ENCODE assay signal across 21 cellular contexts in the genomic region with DNA sequence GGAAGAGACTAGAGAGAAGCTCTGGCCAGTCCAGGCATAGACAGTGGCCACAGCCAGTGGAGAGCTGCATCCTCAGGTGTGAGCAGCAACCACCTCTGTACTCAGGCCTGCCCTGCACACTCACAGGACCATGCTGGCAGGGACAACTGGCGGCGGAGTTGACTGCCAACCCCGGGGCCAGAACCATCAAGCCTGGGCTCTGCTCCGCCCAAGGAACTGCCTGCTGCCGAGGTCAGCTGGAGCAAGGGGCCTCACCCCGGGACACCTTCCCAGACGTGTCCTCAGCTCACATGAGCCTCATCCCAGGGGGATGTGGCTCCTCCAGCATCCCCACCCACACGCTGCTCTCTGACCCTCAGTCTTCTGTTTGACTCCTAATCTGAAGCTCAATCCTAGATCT. TPM values are rescaled to one million over a fixed set of nuclear protein-coding genes. Genes with fewer than 3 reads are reported as not detected.
DNase-seq lines count a peak whose midpoint lies in the region; ATAC-seq and TF ChIP-seq lines count a peak whose summit lies in the region.
"Had no signal": no experiment of that assay in that cellular context is flagged by ENCODE, and none has a peak within 500 bp of the region (broad histone marks: within the 10 kb centered on the region; RNA-seq: fewer than 3 reads in every experiment).

No MANE protein-coding gene starts in this region.

- TF ChIP-seq CTCF in ascending aorta (IDR thresholded peaks at IDR 0.05): no peak

- H3K4me2 ChIP-seq in mesendoderm (ENCODE audit: low read length): no peak overlapping the region
- H3K4me2 ChIP-seq in skeletal muscle satellite cell (ENCODE audit: low read length): peak overlapping the region; percentile 86

- peak overlapping the region; percentile 30 for H3K9ac ChIP-seq in HUES6 (ENCODE audit: low read length)
- H3K9ac ChIP-seq in mesendoderm (ENCODE audit: low read length): no peak overlapping the region
- H3K9ac ChIP-seq in skeletal muscle satellite cell (ENCODE audit: low read depth, low read length): peak overlapping the region; percentile 28

- H3K36me3 Mint-ChIP-seq in activated T-helper 2 cell treated with anti-CD3 and anti-CD28 coated beads, Interferon-gamma antibody, Interleukin-2, Interleukin-4, amounts not matched to agents 10 μg/mL and 5 μg/mL and 100 μg/mL, durations not matched to agents 14 hours and 24 hours and 36 hours (ENCODE audit: low read depth): no peaks in the 10 kb centered on the region
- H3K36me3 Mint-ChIP-seq in naive thymus-derived CD4-positive, alpha-beta T cell: peaks cover 0 to 4% (median 0%) of the 10 kb centered on the region in 5 donors
- H3K36me3 Mint-ChIP-seq: CD4-positive, CD25-positive, alpha-beta regulatory T cell had no signal

- H3K27ac Mint-ChIP-seq in activated T-helper 2 cell treated with anti-CD3 and anti-CD28 coated beads, Interferon-gamma antibody, Interleukin-2, Interleukin-4, amounts not matched to agents 10 μg/mL and 5 μg/mL and 100 μg/mL, durations not matched to agents 14 hours and 24 hours and 36 hours: no peak overlapping the region
- peak overlapping the region in 1 of 9 donors; percentile 28 for H3K27ac Mint-ChIP-seq in naive thymus-derived CD4-positive, alpha-beta T cell
- H3K27ac Mint-ChIP-seq: activated T-cell treated with anti-CD3 and anti-CD28 coated beads, Interleukin-2, amount 50 U/mL, for 24 hours; CD4-positive, CD25-positive, alpha-beta regulatory T cell had no signal

- H3K27me3 Mint-ChIP-seq in activated T-helper 2 cell treated with anti-CD3 and anti-CD28 coated beads, Interferon-gamma antibody, Interleukin-2, Interleukin-4, amounts not matched to agents 10 μg/mL and 5 μg/mL and 100 μg/mL, durations not matched to agents 14 hours and 24 hours and 36 hours (ENCODE audit: low read depth): peaks cover 42% of the 10 kb centered on the region
- H3K27me3 Mint-ChIP-seq in naive thymus-derived CD4-positive, alpha-beta T cell: peaks cover 6 to 43% (median 29%) of the 10 kb centered on the region in 5 donors

- H3K79me1 ChIP-seq in mesendoderm (ENCODE audit: low read length): peaks cover 42% of the 10 kb centered on the region

- H4K8ac ChIP-seq in mesendoderm (ENCODE audit: low read depth, low read length): no peak overlapping the region

- H3K18ac ChIP-seq in mesendoderm (ENCODE audit: low read length): no peak overlapping the region

- WGBS in mesendoderm (ENCODE audit: extremely low coverage, insufficient coverage, low lambda C conversion rate): no CpG with 5 or more reads among the region's 8 CpGs

- no peaks in the 10 kb centered on the region for H3K9me3 Mint-ChIP-seq in activated T-helper 2 cell treated with anti-CD3 and anti-CD28 coated beads, Interferon-gamma antibody, Interleukin-2, Interleukin-4, amounts not matched to agents 10 μg/mL and 5 μg/mL and 100 μg/mL, durations not matched to agents 14 hours and 24 hours and 36 hours
- no peaks in the 10 kb centered on the region for H3K9me3 Mint-ChIP-seq in naive thymus-derived CD4-positive, alpha-beta T cell
- H3K9me3 Mint-ChIP-seq: activated T-cell treated with anti-CD3 and anti-CD28 coated beads, Interleukin-2, amount 50 U/mL, for 24 hours had no signal

- H4K5ac ChIP-seq in mesendoderm (ENCODE audit: low read length): no peak overlapping the region

- H3K27me3 ChIP-seq in HUES6 (ENCODE audit: control insufficient read depth, insufficient read depth, low read length) (no peaks in the 10 kb centered on the region), ascending aorta (no peaks in the 10 kb centered on the region), mesendoderm (ENCODE audit: insufficient read depth, low read length, poor library complexity) (no peaks in the 10 kb centered on the region), skeletal muscle satellite cell (ENCODE audit: control insufficient read depth, insufficient read depth, low read length) (no peaks in the 10 kb centered on the region)
- no peaks in the 10 kb centered on the region for H3K27me3 ChIP-seq in naive thymus-derived CD4-positive, alpha-beta T cell (ENCODE audit: control insufficient read depth in 2 of 2, insufficient read depth in 2 of 2, low read length in 2 of 2)
- H3K27me3 ChIP-seq: Peyer's patch, SJCRH30, transverse colon had no signal

- H3K4me1 ChIP-seq in HUES6 (ENCODE audit: control insufficient read depth, insufficient read depth, low read length) (peaks cover 68% of the 10 kb centered on the region), ascending aorta (peaks cover 13 to 63% of the 10 kb centered on the region in 2 donors), mesendoderm (ENCODE audit: control insufficient read depth, low read depth, low read length) (peaks cover 26% of the 10 kb centered on the region), skeletal muscle satellite cell (ENCODE audit: control insufficient read depth, insufficient read depth, low read length) (peaks cover 61% of the 10 kb centered on the region)
- H3K4me1 ChIP-seq in naive thymus-derived CD4-positive, alpha-beta T cell (ENCODE audit: control insufficient read depth in 2 of 2, insufficient read depth in 2 of 2, low read length in 2 of 2): no peaks in the 10 kb centered on the region

- peaks cover 33% of the 10 kb centered on the region for H3K79me2 ChIP-seq in mesendoderm (ENCODE audit: control insufficient read depth, insufficient read depth, low read length)

- H3K56ac ChIP-seq in mesendoderm (ENCODE audit: low read length): peak overlapping the region; percentile 62

- H2BK5ac ChIP-seq in mesendoderm (ENCODE audit: low read length): no peak overlapping the region

- no peak overlapping the region for H2BK15ac ChIP-seq in mesendoderm (replicated peaks; ENCODE audit: low read depth)

- no peak overlapping the region for H2BK120ac ChIP-seq in mesendoderm (ENCODE audit: low read depth, low read length)

- intact Hi-C loops in ascending aorta (cut with DNase I): no loop called here
- intact Hi-C loops in activated T-helper 2 cell treated with anti-CD3 and anti-CD28 coated beads, Interferon-gamma antibody, Interleukin-2, Interleukin-4, amounts not matched to agents 10 μg/mL and 5 μg/mL and 100 μg/mL, durations not matched to agents 14 hours and 24 hours and 36 hours (cut with micrococcal nuclease): no loop called here
- intact Hi-C loops in naive thymus-derived CD4-positive, alpha-beta T cell (cut with micrococcal nuclease): no loop called here

- ATAC-seq in GM19328 (IDR thresholded peaks at IDR 0.05; ENCODE audit: unreplicated experiment): no peak
- no peak for ATAC-seq in GM21619 (IDR thresholded peaks at IDR 0.05; ENCODE audit: unreplicated experiment)
- ATAC-seq in naive thymus-derived CD4-positive, alpha-beta T cell: no peak
- ATAC-seq: lower lobe of right lung had no signal

- no peak overlapping the region for H2AK5ac ChIP-seq in mesendoderm (ENCODE audit: low read length)

- no peak overlapping the region for H3K4me3 ChIP-seq in HUES6 (ENCODE audit: low read depth, low read length)
- no peak overlapping the region for H3K4me3 ChIP-seq in ascending aorta
- no peak overlapping the region for H3K4me3 ChIP-seq in mesendoderm (ENCODE audit: low read length)
- no peak overlapping the region for H3K4me3 ChIP-seq in skeletal muscle satellite cell (ENCODE audit: low read length)
- H3K4me3 ChIP-seq in naive thymus-derived CD4-positive, alpha-beta T cell (ENCODE audit: low read length): no peak overlapping the region
- H3K4me3 ChIP-seq: lower lobe of right lung, Peyer's patch, SJCRH30, transverse colon had no signal

- CTCF ChIA-PET in naive thymus-derived CD4-positive, alpha-beta T cell (lab: Charles Lee): interaction anchor here (1.0 to 3.0 kb wide), 2 partner anchors 27 to 67 kb away, joined by 3 to 21 read pairs; no protein-coding TSS in a partner anchor

- no peaks in the 10 kb centered on the region for H3K9me3 ChIP-seq in HUES6 (ENCODE audit: control insufficient read depth, insufficient read depth, low read depth, low read length)
- no peaks in the 10 kb centered on the region for H3K9me3 ChIP-seq in ascending aorta
- H3K9me3 ChIP-seq in skeletal muscle satellite cell (replicated peaks; ENCODE audit: low read length): no peaks in the 10 kb centered on the region
- H3K9me3 ChIP-seq in naive thymus-derived CD4-positive, alpha-beta T cell (ENCODE audit: control insufficient read depth in 2 of 3, low read length in 3 of 3): no peaks in the 10 kb centered on the region
- H3K9me3 ChIP-seq: lower lobe of right lung, Peyer's patch, SJCRH30, transverse colon had no signal

- no peak overlapping the region for H3K23ac ChIP-seq in mesendoderm (ENCODE audit: low read length)

- H3K36me3 ChIP-seq in HUES6 (ENCODE audit: control insufficient read depth, insufficient read depth, low read length) (peaks cover 9% of the 10 kb centered on the region), ascending aorta (peaks cover 7 to 8% of the 10 kb centered on the region in 2 donors), mesendoderm (ENCODE audit: control insufficient read depth, insufficient read depth, low read length) (peaks cover 5% of the 10 kb centered on the region), skeletal muscle satellite cell (ENCODE audit: insufficient read depth, low read length) (peaks cover 20% of the 10 kb centered on the region)
- no peaks in the 10 kb centered on the region for H3K36me3 ChIP-seq in naive thymus-derived CD4-positive, alpha-beta T cell (ENCODE audit: control insufficient read depth in 2 of 3, insufficient read depth in 3 of 3, low read length in 3 of 3)
- H3K36me3 ChIP-seq: SJCRH30, transverse colon had no signal

- POLR2A ChIA-PET in naive thymus-derived CD4-positive, alpha-beta T cell (lab: Charles Lee): no interaction called here

- no peak overlapping the region for H3K4ac ChIP-seq in mesendoderm (ENCODE audit: low read depth, low read length)

- no peak overlapping the region for H3K27ac ChIP-seq in HUES6 (ENCODE audit: low read depth, low read length)
- peak overlapping the region; percentile 37 to 46 for H3K27ac ChIP-seq in ascending aorta
- H3K27ac ChIP-seq in mesendoderm (ENCODE audit: low read depth, low read length): no peak overlapping the region
- no peak overlapping the region for H3K27ac ChIP-seq in naive thymus-derived CD4-positive, alpha-beta T cell (ENCODE audit: low read depth, low read length)
- H3K27ac ChIP-seq: lower lobe of right lung, Peyer's patch, SJCRH30 had no signal

- no peak overlapping the region for H3K4me3 Mint-ChIP-seq in activated T-helper 2 cell treated with anti-CD3 and anti-CD28 coated beads, Interferon-gamma antibody, Interleukin-2, Interleukin-4, amounts not matched to agents 10 μg/mL and 5 μg/mL and 100 μg/mL, durations not matched to agents 14 hours and 24 hours and 36 hours (ENCODE audit: low read depth)
- H3K4me3 Mint-ChIP-seq in naive thymus-derived CD4-positive, alpha-beta T cell: no peak overlapping the region
- H3K4me3 Mint-ChIP-seq: activated T-cell treated with anti-CD3 and anti-CD28 coated beads, Interleukin-2, amount 50 U/mL, for 24 hours; CD4-positive, CD25-positive, alpha-beta regulatory T cell had no signal

- no peak for DNase-seq in ascending aorta (ENCODE audit: low spot score in 2 of 2)
- DNase-seq in mesendoderm: no peak
- no peak for DNase-seq in activated T-helper 2 cell treated with anti-CD3 and anti-CD28 coated beads, Interferon-gamma antibody, Interleukin-2, Interleukin-4, amounts not matched to agents 10 μg/mL and 5 μg/mL and 100 μg/mL, durations not matched to agents 14 hours and 24 hours and 36 hours (ENCODE audit: low spot score)
- DNase-seq in naive thymus-derived CD4-positive, alpha-beta T cell: no peak
- DNase-seq: activated naive CD4-positive, alpha-beta T cell treated with Interleukin-2 at 50 U/mL for 16 hours; activated T-cell treated with anti-CD3 and anti-CD28 coated beads, Interleukin-2, amount 50 U/mL, for 24 hours; CD4-positive, CD25-positive, alpha-beta regulatory T cell; cortex of kidney; KG1; kidney; NCI-H510A; Peyer's patch; stimulated activated CD4-positive, alpha-beta T cell treated with anti-CD3 and anti-CD28 coated beads, Interleukin-4, amount 100 ng/mL, for 4 hours; stimulated activated naive CD4-positive, alpha-beta T cell treated with Interleukin-2 at 50 U/mL for 16 hours; transverse colon had no signal

- H3K4me1 Mint-ChIP-seq in activated T-helper 2 cell treated with anti-CD3 and anti-CD28 coated beads, Interferon-gamma antibody, Interleukin-2, Interleukin-4, amounts not matched to agents 10 μg/mL and 5 μg/mL and 100 μg/mL, durations not matched to agents 14 hours and 24 hours and 36 hours (ENCODE audit: low read depth): peaks cover 9% of the 10 kb centered on the region
- peaks cover 5 to 12% (median 7%) of the 10 kb centered on the region in 7 donors for H3K4me1 Mint-ChIP-seq in naive thymus-derived CD4-positive, alpha-beta T cell

RNA-seq across cellular contexts. Expression of a gene that starts 3.2 kb away (rescaled TPM):
- 146 TPM for total RNA-seq in ascending aorta
- 95.5 TPM for polyA plus RNA-seq in mesendoderm (2013, experiment 1 of 2)
- 92.6 TPM for polyA plus RNA-seq in mesendoderm (2013, experiment 2 of 2)
- total RNA-seq in skeletal muscle satellite cell (2012; rRNA removed): 33.2 and 35.0 TPM in 2 replicates
- 1.2 and 1.6 TPM in 2 replicates for total RNA-seq in activated T-helper 2 cell treated with anti-CD3 and anti-CD28 coated beads, Interferon-gamma antibody, Interleukin-2, Interleukin-4, amounts not matched to agents 10 μg/mL and 5 μg/mL and 100 μg/mL, durations not matched to agents 14 hours and 24 hours and 36 hours
- total RNA-seq in naive thymus-derived CD4-positive, alpha-beta T cell: 1 to 10 TPM in 1 of 5 experiments, under 1 TPM in 1, not detected in 3; 0.66 to 1.6 TPM
- polyA plus RNA-seq in naive thymus-derived CD4-positive, alpha-beta T cell: not detected
- polyA plus RNA-seq: CD4-positive, CD25-positive, alpha-beta regulatory T cell had no signal

RNA-seq across cellular contexts. Expression of a gene that starts 8.8 kb away (rescaled TPM):
- 406 TPM for total RNA-seq in ascending aorta
- 60.2 TPM for polyA plus RNA-seq in mesendoderm (2013, experiment 1 of 2)
- polyA plus RNA-seq in mesendoderm (2013, experiment 2 of 2): 62.3 TPM
- total RNA-seq in skeletal muscle satellite cell (2012; rRNA removed): 258 and 274 TPM in 2 replicates
- total RNA-seq in activated T-helper 2 cell treated with anti-CD3 and anti-CD28 coated beads, Interferon-gamma antibody, Interleukin-2, Interleukin-4, amounts not matched to agents 10 μg/mL and 5 μg/mL and 100 μg/mL, durations not matched to agents 14 hours and 24 hours and 36 hours: 77.7 and 78.6 TPM in 2 replicates
- total RNA-seq in naive thymus-derived CD4-positive, alpha-beta T cell: 10 to 100 TPM; 17.5 to 59.5 (median 25.4) TPM
- polyA plus RNA-seq in naive thymus-derived CD4-positive, alpha-beta T cell: 10 to 100 TPM; 50.5 to 52.3 TPM

RNA-seq across cellular contexts. Expression of a gene that starts 15.6 kb away (rescaled TPM):
- total RNA-seq in ascending aorta: not detected
- polyA plus RNA-seq in mesendoderm (2013, experiment 1 of 2): 46.6 TPM
- 45.1 TPM for polyA plus RNA-seq in mesendoderm (2013, experiment 2 of 2)
- 31.2 and 31.4 TPM in 2 replicates for total RNA-seq in skeletal muscle satellite cell (2012; rRNA removed)
- total RNA-seq in activated T-helper 2 cell treated with anti-CD3 and anti-CD28 coated beads, Interferon-gamma antibody, Interleukin-2, Interleukin-4, amounts not matched to agents 10 μg/mL and 5 μg/mL and 100 μg/mL, durations not matched to agents 14 hours and 24 hours and 36 hours: 77.5 and 83.1 TPM in 2 replicates
- 10 to 100 TPM in 4 of 5 experiments, 1 to 10 TPM in 1; 9.8 to 57.4 (median 11.7) TPM for total RNA-seq in naive thymus-derived CD4-positive, alpha-beta T cell
- 10 to 100 TPM; 20.5 to 21.5 TPM for polyA plus RNA-seq in naive thymus-derived CD4-positive, alpha-beta T cell

RNA-seq across cellular contexts. Expression of a gene that starts 15.8 kb away (rescaled TPM):
- total RNA-seq in ascending aorta: not detected
- polyA plus RNA-seq in mesendoderm (2013, experiment 1 of 2): 40.6 TPM
- 41.4 TPM for polyA plus RNA-seq in mesendoderm (2013, experiment 2 of 2)
- 5.3 and 6.8 TPM in 2 replicates for total RNA-seq in skeletal muscle satellite cell (2012; rRNA removed)
- total RNA-seq in activated T-helper 2 cell treated with anti-CD3 and anti-CD28 coated beads, Interferon-gamma antibody, Interleukin-2, Interleukin-4, amounts not matched to agents 10 μg/mL and 5 μg/mL and 100 μg/mL, durations not matched to agents 14 hours and 24 hours and 36 hours: 64.8 and 67.3 TPM in 2 replicates
- total RNA-seq in naive thymus-derived CD4-positive, alpha-beta T cell: 10 to 100 TPM in 4 of 5 experiments, 1 to 10 TPM in 1; 8.5 to 45.4 (median 18.9) TPM
- polyA plus RNA-seq in naive thymus-derived CD4-positive, alpha-beta T cell: 10 to 100 TPM; 20.4 to 28.6 TPM

Comparison
In these comparisons a context has a peak if more than half of its experiments do, and no peak if none do; other contexts are left out.
1. H3K27ac ChIP-seq: peak in ascending aorta (2 of 2); none in HUES6 (single experiment), mesendoderm (single experiment) and naive thymus-derived CD4-positive, alpha-beta T cell (single experiment).
2. RNA of a gene that starts 3.2 kb away (total RNA-seq): 146 TPM in ascending aorta (single experiment); 1.2 to 1.6 TPM in activated T-helper 2 cell treated with anti-CD3 and anti-CD28 coated beads, Interferon-gamma antibody, Interleukin-2, Interleukin-4, amounts not matched to agents 10 μg/mL and 5 μg/mL and 100 μg/mL, durations not matched to agents 14 hours and 24 hours and 36 hours and 0.66 to 1.6 TPM in naive thymus-derived CD4-positive, alpha-beta T cell; every median in the first group is over 10 times any median in the second.